Comparison of ENCODE assay signal across 31 cellular contexts in genomic region chr18:49623571-49623970, GRCh38.
"Had no signal": no experiment of that assay in that cellular context is flagged by ENCODE, and none has a peak within 500 bp of the region (broad histone marks: within the 10 kb centered on the region; RNA-seq: fewer than 3 reads in every experiment).

No MANE protein-coding gene starts in this region.

- H3K36me3 ChIP-seq: brain microvascular endothelial cell, cardiac muscle cell, esophagus squamous epithelium, gastrocnemius medialis, heart left ventricle, WERI-Rb-1 had no signal

- H3K4me3 ChIP-seq: cardiac muscle cell, coronary artery, esophagus squamous epithelium, gastrocnemius medialis, heart left ventricle had no signal

- DNase-seq: activated B cell treated with CpG ODN at 0.5 μM for 24 hours; activated CD4-positive, alpha-beta T cell treated with anti-CD3 and anti-CD28 coated beads for 48 hours; activated CD4-positive, alpha-beta T cell treated with anti-CD3 and anti-CD28 coated beads, Interleukin-2, amount 50 U/mL, for 1 hour; activated CD4-positive, alpha-beta T cell treated with anti-CD3 and anti-CD28 coated beads, Interleukin-2, amount 50 U/mL, for 48 hours; activated CD8-positive, alpha-beta memory T cell treated with anti-CD3 and anti-CD28 coated beads for 24 hours; activated CD8-positive, alpha-beta T cell treated with anti-CD3 and anti-CD28 coated beads for 36 hours; activated effector memory CD4-positive, alpha-beta T cell treated with Interleukin-2 at 50 U/mL for 16 hours; activated gamma-delta T cell treated with Interleukin-2 at 50 U/mL for 16 hours; activated naive CD4-positive, alpha-beta T cell treated with anti-CD3 and anti-CD28 coated beads, Interleukin-2, amount 50 U/mL, for 16 hours; activated naive CD4-positive, alpha-beta T cell treated with Interleukin-2 at 50 U/mL for 16 hours; activated T-cell treated with anti-CD3 and anti-CD28 coated beads, Interleukin-2, amount 50 U/mL, for 4 hours; amniotic stem cell; anterior cingulate cortex; brain microvascular endothelial cell; central memory CD4-positive, alpha-beta T cell; effector CD4-positive, alpha-beta T cell; effector memory CD8-positive, alpha-beta T cell; esophagus squamous epithelium; foreskin fibroblast; gastrocnemius medialis; glutamatergic neuron; heart left ventricle; T-helper 1 cell; T-helper 17 cell; T1000; WERI-Rb-1 had no signal

- H3K27me3 ChIP-seq: cardiac muscle cell, gastrocnemius medialis had no signal

- H3K9me3 ChIP-seq: esophagus squamous epithelium, gastrocnemius medialis, heart left ventricle had no signal

- H3K27ac ChIP-seq: brain microvascular endothelial cell, cardiac muscle cell, coronary artery, epithelial cell of prostate, esophagus squamous epithelium, gastrocnemius medialis, heart left ventricle, WERI-Rb-1 had no signal

- ATAC-seq: activated CD4-positive, CD25-positive, alpha-beta regulatory T cell treated with anti-CD3 and anti-CD28 coated beads, Interleukin-2, amount 50 U/mL, for 24 hours; activated CD8-positive, alpha-beta T cell treated with anti-CD3 and anti-CD28 coated beads for 36 hours; activated T-cell treated with anti-CD3 and anti-CD28 coated beads, Interleukin-2, amount 50 U/mL, for 4 hours; activated T-helper 17 cell treated with anti-CD3 and anti-CD28 coated beads, Interleukin-2, amount 50 U/mL, for 72 hours; effector memory CD8-positive, alpha-beta T cell; gastrocnemius medialis; heart left ventricle; T-helper 17 cell had no signal
